25 cellular contexts compared by ENCODE assay signal in genomic region chr1:55943721-55944435, GRCh38.
"Had no signal": no experiment of that assay in that cellular context is flagged by ENCODE, and none has a peak within 500 bp of the region (broad histone marks: within the 10 kb centered on the region; RNA-seq: fewer than 3 reads in every experiment).

No MANE protein-coding gene starts in this region.

- DNase-seq: dermis blood vessel endothelial cell; effector memory CD4-positive, alpha-beta T cell; foreskin keratinocyte; heart left ventricle; kidney; natural killer cell; occipital lobe; ovary; posterior cingulate gyrus; psoas muscle; retina; right lobe of liver; stimulated activated CD4-positive, alpha-beta T cell treated with anti-CD3 and anti-CD28 coated beads, Interleukin-2, amount 100 ng/mL, for 24 hours; stimulated activated CD4-positive, alpha-beta T cell treated with anti-CD3 and anti-CD28 coated beads, Interleukin-4, amount 100 ng/mL, for 24 hours; stimulated activated naive CD4-positive, alpha-beta T cell treated with Interleukin-2 at 50 U/mL for 16 hours; stomach; thyroid gland had no signal

- H3K27me3 ChIP-seq: esophagus muscularis mucosa, gastroesophageal sphincter, heart left ventricle, hepatocyte, ovary, right lobe of liver, stomach, thyroid gland had no signal

- H3K27ac Mint-ChIP-seq: memory B cell; natural killer cell; stimulated activated effector memory CD8-positive, alpha-beta T cell treated with anti-CD3 and anti-CD28 coated beads, Interleukin-12 subunit alpha, Interleukin-12 subunit beta, amount 100 ng/mL, for 72 hours; type B pancreatic cell had no signal

- H3K4me1 Mint-ChIP-seq: memory B cell; natural killer cell; stimulated activated effector memory CD8-positive, alpha-beta T cell treated with anti-CD3 and anti-CD28 coated beads, Interleukin-12 subunit alpha, Interleukin-12 subunit beta, amount 100 ng/mL, for 72 hours had no signal

- H3K27ac ChIP-seq: coronary artery, esophagus muscularis mucosa, foreskin keratinocyte, gastroesophageal sphincter, heart left ventricle, hepatocyte, ovary, psoas muscle, right lobe of liver, stomach, thyroid gland had no signal

- H3K36me3 ChIP-seq: esophagus muscularis mucosa, gastroesophageal sphincter, heart left ventricle, ovary, right lobe of liver, stomach, thyroid gland had no signal

- H3K79me2 ChIP-seq: hepatocyte had no signal

- H2AFZ ChIP-seq: hepatocyte had no signal

- H3K36me3 Mint-ChIP-seq: memory B cell; natural killer cell; stimulated activated effector memory CD8-positive, alpha-beta T cell treated with anti-CD3 and anti-CD28 coated beads, Interleukin-12 subunit alpha, Interleukin-12 subunit beta, amount 100 ng/mL, for 72 hours; type B pancreatic cell had no signal

- H3K4me3 ChIP-seq: coronary artery, esophagus muscularis mucosa, gastroesophageal sphincter, heart left ventricle, hepatocyte, lung, ovary, psoas muscle, right lobe of liver, stomach, thyroid gland had no signal

- H3K4me2 ChIP-seq: hepatocyte had no signal

- H3K9me3 Mint-ChIP-seq: memory B cell; natural killer cell; stimulated activated effector memory CD8-positive, alpha-beta T cell treated with anti-CD3 and anti-CD28 coated beads, Interleukin-12 subunit alpha, Interleukin-12 subunit beta, amount 100 ng/mL, for 72 hours; type B pancreatic cell had no signal

- H3K4me3 Mint-ChIP-seq: memory B cell; natural killer cell; stimulated activated effector memory CD8-positive, alpha-beta T cell treated with anti-CD3 and anti-CD28 coated beads, Interleukin-12 subunit alpha, Interleukin-12 subunit beta, amount 100 ng/mL, for 72 hours; type B pancreatic cell had no signal

- H3K9me3 ChIP-seq: esophagus muscularis mucosa, gastroesophageal sphincter, heart left ventricle, ovary, psoas muscle, right lobe of liver, stomach, thyroid gland had no signal

- H3K27me3 Mint-ChIP-seq: type B pancreatic cell had no signal

- H3K4me1 ChIP-seq: foreskin keratinocyte, psoas muscle, right lobe of liver, thyroid gland had no signal
